ENCODE assay signal across 8 cellular contexts in the genomic region with DNA sequence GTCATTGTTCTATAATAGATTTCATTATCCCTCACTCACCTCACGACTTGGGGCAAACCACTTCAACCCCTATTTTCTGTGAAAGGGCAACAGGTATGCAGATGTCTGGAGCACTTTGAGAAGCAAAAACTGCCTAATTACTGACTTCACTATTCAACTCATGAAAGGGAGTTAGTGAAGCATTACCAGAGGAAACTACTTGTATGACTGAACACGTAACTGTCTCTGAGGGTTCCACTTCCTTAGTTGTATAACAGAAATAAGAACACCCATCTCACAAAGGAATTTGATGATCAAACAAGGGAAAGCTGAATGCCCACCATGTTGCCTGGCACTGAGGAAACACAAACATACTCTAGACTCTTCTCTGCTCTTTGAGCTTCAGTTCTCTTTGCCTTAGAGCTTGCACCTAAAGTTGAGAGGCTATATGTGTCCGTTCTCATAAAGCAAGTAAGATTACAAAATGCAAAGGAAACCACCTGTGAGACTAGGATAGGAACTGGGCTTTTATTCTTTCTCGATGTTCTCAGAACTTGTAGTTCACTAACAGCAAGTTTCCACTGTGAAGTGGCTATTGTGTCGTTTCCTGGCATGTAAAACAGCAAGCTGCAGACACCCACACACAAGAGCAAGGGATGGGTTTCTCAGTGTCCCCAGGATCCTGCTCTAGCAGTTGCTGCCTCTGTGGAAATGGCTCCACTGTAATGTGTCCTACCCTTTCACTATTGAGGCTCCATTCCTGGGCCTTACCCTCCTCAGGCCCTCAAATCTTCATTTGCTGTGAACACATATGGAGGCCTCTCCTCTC. TPM values are rescaled to one million over a fixed set of nuclear protein-coding genes. Genes with fewer than 3 reads are reported as not detected.
DNase-seq lines count a peak whose midpoint lies in the region; ATAC-seq and TF ChIP-seq lines count a peak whose summit lies in the region.

No MANE protein-coding gene starts in this region.

- H3K9me3 Mint-ChIP-seq in stimulated activated naive CD8-positive, alpha-beta T cell treated with anti-CD3 and anti-CD28 coated beads, Interleukin-15, Interleukin-2, amounts not matched to agents 100 ng/mL and 50 ng/mL, for 24 hours, result no peaks in the 10 kb centered on the region

- DNase-seq in NCI-H345 (lab: John Stamatoyannopoulos, UW) (no peak), NCI-H1694 treated with DMSO at 0.1 percent for 48 hours (lab: John Stamatoyannopoulos, UW) (no peak), mesenteric fat pad (ENCODE audit: low spot score) (no peak)

- H2AFZ ChIP-seq in Loucy (ENCODE audit: low read length), result peak overlapping the region; percentile 70

- H3K27me3 ChIP-seq in Loucy (ENCODE audit: insufficient read depth, low read length, poor library complexity, severe bottlenecking), result peaks cover 7% of the 10 kb centered on the region

- H3K4me1 ChIP-seq in Loucy (ENCODE audit: insufficient read depth, low read length, poor library complexity, severe bottlenecking), result peaks cover 61% of the 10 kb centered on the region

- no peaks in the 10 kb centered on the region; the same call in 1 of the 2 replicates for H3F3A ChIP-seq in Loucy (ENCODE audit: low read depth)

- TF ChIP-seq CTCF in Loucy (conservative IDR thresholded peaks at IDR 0.05; ENCODE audit: low read length), result no peak

- peaks cover 72% of the 10 kb centered on the region for H3K4me1 Mint-ChIP-seq in stimulated activated naive CD8-positive, alpha-beta T cell treated with anti-CD3 and anti-CD28 coated beads, Interleukin-15, Interleukin-2, amounts not matched to agents 100 ng/mL and 50 ng/mL, for 24 hours (ENCODE audit: low read depth)

- H3K36me3 Mint-ChIP-seq in stimulated activated naive CD8-positive, alpha-beta T cell treated with anti-CD3 and anti-CD28 coated beads, Interleukin-15, Interleukin-2, amounts not matched to agents 100 ng/mL and 50 ng/mL, for 24 hours (ENCODE audit: low read depth), result peaks cover 55% of the 10 kb centered on the region

- H3K27ac ChIP-seq in cingulate gyrus (ENCODE audit: low read depth, low read length), result peak overlapping the region; percentile 49

- H3K9me2 ChIP-seq in Loucy (replicated peaks; ENCODE audit: low read depth, low read length), result no peaks in the 10 kb centered on the region

- H3K9me3 ChIP-seq in Loucy (ENCODE audit: insufficient read depth, low read depth, low read length), result no peaks in the 10 kb centered on the region

- H3K27me3 Mint-ChIP-seq in stimulated activated naive CD8-positive, alpha-beta T cell treated with anti-CD3 and anti-CD28 coated beads, Interleukin-15, Interleukin-2, amounts not matched to agents 100 ng/mL and 50 ng/mL, for 24 hours, result no peaks in the 10 kb centered on the region

- ATAC-seq in GM18502 (IDR thresholded peaks at IDR 0.05; ENCODE audit: poor library complexity, unreplicated experiment), result peak; percentile 60
- peak; percentile 50 for ATAC-seq in GM21576 (IDR thresholded peaks at IDR 0.05; ENCODE audit: unreplicated experiment)

- H4K20me1 ChIP-seq in Loucy (ENCODE audit: insufficient read depth, low read length, poor library complexity, severe bottlenecking), result peaks cover 17% of the 10 kb centered on the region

- peak overlapping the region; percentile 97 for H3K4me3 Mint-ChIP-seq in stimulated activated naive CD8-positive, alpha-beta T cell treated with anti-CD3 and anti-CD28 coated beads, Interleukin-15, Interleukin-2, amounts not matched to agents 100 ng/mL and 50 ng/mL, for 24 hours

- H3K79me2 ChIP-seq in Loucy (ENCODE audit: insufficient read depth, low read length), result peaks cover 73% of the 10 kb centered on the region

- H3K36me3 ChIP-seq in Loucy (ENCODE audit: insufficient read depth, low read length), result no peaks in the 10 kb centered on the region

- H3K4me2 ChIP-seq in Loucy (ENCODE audit: low read depth, low read length, poor library complexity, severe bottlenecking), result peak overlapping the region; percentile 77

- H3K27ac Mint-ChIP-seq in stimulated activated naive CD8-positive, alpha-beta T cell treated with anti-CD3 and anti-CD28 coated beads, Interleukin-15, Interleukin-2, amounts not matched to agents 100 ng/mL and 50 ng/mL, for 24 hours, result peak overlapping the region; percentile 97

- H3K9ac ChIP-seq in Loucy (ENCODE audit: low read depth, low read length, poor library complexity, severe bottlenecking), result peak overlapping the region; percentile 71

- peak overlapping the region; percentile 85 for H3K4me3 ChIP-seq in Loucy (ENCODE audit: low read length, poor library complexity, severe bottlenecking)

RNA-seq across cellular contexts. Expression of a gene that starts 2.6 kb away (rescaled TPM):
- 24.4 TPM for total RNA-seq in mesenteric fat pad
